7 cellular contexts compared by ENCODE assay signal in genomic region chr18:77068890-77069312, GRCh38.
DNase-seq lines count a peak whose midpoint lies in the region; ATAC-seq, FAIRE-seq and TF ChIP-seq lines count a peak whose summit lies in the region.

No MANE protein-coding gene starts in this region.

- DNase-seq in activated B cell treated with CpG ODN at 0.5 μM for 24 hours (no peak), left ventricle myocardium superior (peak; percentile 46), GM12891 (ENCODE audit: insufficient read length, low spot score) (no peak), GM19238 (ENCODE audit: insufficient read length, low spot score) (no peak)
- DNase-seq in stimulated activated effector memory CD8-positive, alpha-beta T cell treated with anti-CD3 and anti-CD28 coated beads, Interleukin-12 subunit alpha, Interleukin-12 subunit beta, amount 100 ng/mL, for 72 hours (ENCODE audit: low spot score in 2 of 2): no peak

- H3K27me3 Mint-ChIP-seq in activated B cell treated with CpG ODN at 0.5 μM for 24 hours: no peaks in the 10 kb centered on the region

- ATAC-seq in GM21360 (IDR thresholded peaks at IDR 0.05; ENCODE audit: unreplicated experiment) (peak; percentile 2), activated B cell treated with CpG ODN at 0.5 μM for 24 hours (ENCODE audit: low read depth) (no peak), left ventricle myocardium superior (peak; percentile 10), GM19463 (IDR thresholded peaks at IDR 0.05; ENCODE audit: unreplicated experiment) (no peak)
- ATAC-seq in stimulated activated effector memory CD8-positive, alpha-beta T cell treated with anti-CD3 and anti-CD28 coated beads, Interleukin-12 subunit alpha, Interleukin-12 subunit beta, amount 100 ng/mL, for 72 hours: no peak

- TF ChIP-seq CTCF in activated B cell treated with CpG ODN at 0.5 μM for 24 hours (IDR thresholded peaks at IDR 0.05): no peak

- intact Hi-C loops in activated B cell treated with CpG ODN at 0.5 μM for 24 hours (cut with micrococcal nuclease): loop anchor here (5.0 kb wide), 2 partner anchors 138 to 577 kb away; no protein-coding TSS in a partner anchor
- intact Hi-C loops in left ventricle myocardium superior (cut with micrococcal nuclease): no loop called here

- peaks cover 98% of the 10 kb centered on the region for H3K4me1 Mint-ChIP-seq in activated B cell treated with CpG ODN at 0.5 μM for 24 hours
- H3K4me1 Mint-ChIP-seq in stimulated activated effector memory CD8-positive, alpha-beta T cell treated with anti-CD3 and anti-CD28 coated beads, Interleukin-12 subunit alpha, Interleukin-12 subunit beta, amount 100 ng/mL, for 72 hours: peaks cover 97% of the 10 kb centered on the region

- H3K36me3 Mint-ChIP-seq in activated B cell treated with CpG ODN at 0.5 μM for 24 hours (ENCODE audit: low read depth): peaks cover 54% of the 10 kb centered on the region
- peaks cover 68% of the 10 kb centered on the region for H3K36me3 Mint-ChIP-seq in stimulated activated effector memory CD8-positive, alpha-beta T cell treated with anti-CD3 and anti-CD28 coated beads, Interleukin-12 subunit alpha, Interleukin-12 subunit beta, amount 100 ng/mL, for 72 hours

- TF ChIP-seq POLR2A in GM12891 (IDR thresholded peaks at IDR 0.05; ENCODE audit: low read depth, low read length): no peak

- H3K4me3 Mint-ChIP-seq in activated B cell treated with CpG ODN at 0.5 μM for 24 hours: peak overlapping the region; percentile 72
- H3K4me3 Mint-ChIP-seq in stimulated activated effector memory CD8-positive, alpha-beta T cell treated with anti-CD3 and anti-CD28 coated beads, Interleukin-12 subunit alpha, Interleukin-12 subunit beta, amount 100 ng/mL, for 72 hours: peak overlapping the region; percentile 60

- CTCF ChIA-PET in activated B cell treated with CpG ODN at 0.5 μM for 24 hours (lab: Charles Lee): interaction anchor here (0.5 to 5.4 kb wide), 10 partner anchors 11 to 489 kb away, joined by 3 to 43 read pairs (median 4); no protein-coding TSS in a partner anchor

- peaks cover 2% of the 10 kb centered on the region for H3K9me3 Mint-ChIP-seq in activated B cell treated with CpG ODN at 0.5 μM for 24 hours
- no peaks in the 10 kb centered on the region for H3K9me3 Mint-ChIP-seq in stimulated activated effector memory CD8-positive, alpha-beta T cell treated with anti-CD3 and anti-CD28 coated beads, Interleukin-12 subunit alpha, Interleukin-12 subunit beta, amount 100 ng/mL, for 72 hours

- FAIRE-seq in GM12891 (lab: Jason Lieb, UNC): no peak

- POLR2A ChIA-PET in activated B cell treated with CpG ODN at 0.5 μM for 24 hours (lab: Charles Lee): interaction anchor here (0.6 to 12.6 kb wide), 15 partner anchors 8 to 143 kb away, joined by 3 to 171 read pairs (median 6); partner anchors contain the start of gene MBP

- H3K27ac Mint-ChIP-seq in activated B cell treated with CpG ODN at 0.5 μM for 24 hours: peak overlapping the region; percentile 94
- peak overlapping the region; percentile 91 for H3K27ac Mint-ChIP-seq in stimulated activated effector memory CD8-positive, alpha-beta T cell treated with anti-CD3 and anti-CD28 coated beads, Interleukin-12 subunit alpha, Interleukin-12 subunit beta, amount 100 ng/mL, for 72 hours

TF ChIP-seq in GM12891, 5 proteins besides CTCF, POLR2A, EP300 and RAD21:
- TF ChIP-seq TAF1 (IDR thresholded peaks at IDR 0.05; ENCODE audit: low read depth, low read length) (no peak), SPI1 (IDR thresholded peaks at IDR 0.05; ENCODE audit: low read depth, low read length) (no peak), POLR2AphosphoS5 (IDR thresholded peaks at IDR 0.05; ENCODE audit: low read depth, low read length) (no peak), PAX5 (IDR thresholded peaks at IDR 0.05; ENCODE audit: insufficient read depth, low read length, severe bottlenecking) (no peak), POU2F2 (IDR thresholded peaks at IDR 0.05; ENCODE audit: low read depth, low read length) (no peak)

Comparison
In these comparisons a context has a peak if more than half of its experiments do, and no peak if none do; other contexts are left out.
1. ATAC-seq: peak in GM21360 (single experiment) and left ventricle myocardium superior (single experiment); none in activated B cell treated with CpG ODN at 0.5 μM for 24 hours (single experiment), stimulated activated effector memory CD8-positive, alpha-beta T cell treated with anti-CD3 and anti-CD28 coated beads, Interleukin-12 subunit alpha, Interleukin-12 subunit beta, amount 100 ng/mL, for 72 hours (single experiment) and GM19463 (single experiment).